ENCODE assay signal across 10 cellular contexts in the genomic region with DNA sequence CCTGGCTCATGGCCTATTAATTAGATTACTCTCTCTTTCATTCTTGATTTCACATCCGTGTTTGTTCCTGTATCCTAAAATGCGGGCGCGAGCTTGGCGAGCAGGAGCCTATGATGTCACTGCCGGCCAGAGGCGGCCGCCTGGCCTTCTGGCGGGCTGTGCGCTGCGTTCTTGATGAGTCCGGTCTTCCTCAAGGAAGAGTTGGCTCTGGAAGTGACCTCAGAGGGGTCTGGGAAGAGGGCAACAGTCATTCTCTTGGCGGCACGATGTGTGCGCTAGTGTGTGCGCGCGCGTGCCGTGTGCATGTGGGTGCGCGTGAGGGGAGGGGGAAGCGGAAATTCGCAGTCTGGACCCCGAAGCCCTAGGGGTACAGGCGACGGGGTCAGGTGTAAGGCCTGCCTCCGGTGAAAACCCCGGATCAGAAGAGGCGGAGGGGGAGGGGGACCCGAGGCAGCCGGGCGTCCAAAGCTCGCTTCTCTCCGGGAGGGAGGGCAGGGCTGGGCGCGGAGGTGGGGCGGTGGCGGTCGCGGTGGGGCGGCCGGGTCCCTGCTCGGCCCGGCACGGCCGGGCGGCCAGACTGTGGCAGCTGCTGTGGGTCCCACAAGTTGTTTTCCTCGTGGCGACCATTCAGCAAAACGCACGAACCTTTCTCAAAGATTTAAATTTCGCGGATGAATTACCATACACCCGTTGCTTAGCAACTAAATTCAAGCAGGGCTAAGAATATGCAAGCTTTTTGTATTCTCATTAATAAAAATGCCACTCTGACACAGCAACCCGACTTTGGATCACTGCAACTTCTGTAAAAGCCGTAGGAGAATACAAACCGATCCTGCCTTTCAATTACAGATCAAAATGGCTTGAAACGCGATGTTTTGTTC. TPM values are rescaled to one million over a fixed set of nuclear protein-coding genes. Genes with fewer than 3 reads are reported as not detected.
A peak's percentile ranks its signal among the peaks of the same experiment; 100 is the strongest.
DNase-seq lines count a peak whose midpoint lies in the region; ATAC-seq and TF ChIP-seq lines count a peak whose summit lies in the region.
"Had no signal": no experiment of that assay in that cellular context is flagged by ENCODE, and none has a peak within 500 bp of the region (broad histone marks: within the 10 kb centered on the region; RNA-seq: fewer than 3 reads in every experiment).

No MANE protein-coding gene starts in this region.

- peak overlapping the region; percentile 60 to 66 for H3K4me3 Mint-ChIP-seq in activated T-cell treated with anti-CD3 and anti-CD28 coated beads, Interleukin-2, amount 50 U/mL, for 72 hours
- H3K4me3 Mint-ChIP-seq in activated T-cell treated with anti-CD3 and anti-CD28 coated beads, Interleukin-2, amount 50 U/mL, for 4 hours: no peak overlapping the region
- H3K4me3 Mint-ChIP-seq in stimulated activated naive CD8-positive, alpha-beta T cell treated with anti-CD3 and anti-CD28 coated beads, Interleukin-15, amount 100 ng/mL, for 72 hours: peak overlapping the region; percentile 23 to 45
- H3K4me3 Mint-ChIP-seq in effector memory CD8-positive, alpha-beta T cell: no peak overlapping the region

- TF ChIP-seq EP300 in ovary (IDR thresholded peaks at IDR 0.05): no peak

- H3K36me3 Mint-ChIP-seq in activated T-cell treated with anti-CD3 and anti-CD28 coated beads, Interleukin-2, amount 50 U/mL, for 72 hours (ENCODE audit: insufficient read depth in 2 of 2): peaks cover 3 to 5% of the 10 kb centered on the region in 2 donors
- no peaks in the 10 kb centered on the region for H3K36me3 Mint-ChIP-seq in activated T-cell treated with anti-CD3 and anti-CD28 coated beads, Interleukin-2, amount 50 U/mL, for 4 hours (ENCODE audit: insufficient read depth)
- peaks cover 9% of the 10 kb centered on the region for H3K36me3 Mint-ChIP-seq in effector memory CD8-positive, alpha-beta T cell (ENCODE audit: insufficient read depth)

- ATAC-seq in activated T-cell treated with anti-CD3 and anti-CD28 coated beads, Interleukin-2, amount 50 U/mL, for 72 hours (replicated peaks in 1 of 2): no peak
- ATAC-seq in activated T-cell treated with anti-CD3 and anti-CD28 coated beads, Interleukin-2, amount 50 U/mL, for 4 hours: no peak
- ATAC-seq in stimulated activated naive CD8-positive, alpha-beta T cell treated with anti-CD3 and anti-CD28 coated beads, Interleukin-15, amount 100 ng/mL, for 72 hours: peak; percentile 42
- ATAC-seq in aorta (ENCODE audit: low FRiP score): no peak
- no peak for ATAC-seq in effector memory CD8-positive, alpha-beta T cell (replicated peaks)

- no peak overlapping the region for H3K27ac ChIP-seq in aorta (ENCODE audit: low read depth in 1 of 2, low read length in 2 of 2)
- H3K27ac ChIP-seq in ovary: no peak overlapping the region

- peaks cover 12% of the 10 kb centered on the region for H3K4me1 Mint-ChIP-seq in activated T-cell treated with anti-CD3 and anti-CD28 coated beads, Interleukin-2, amount 50 U/mL, for 72 hours (ENCODE audit: low read depth)
- H3K4me1 Mint-ChIP-seq in activated T-cell treated with anti-CD3 and anti-CD28 coated beads, Interleukin-2, amount 50 U/mL, for 4 hours (ENCODE audit: low read depth): peaks cover 3% of the 10 kb centered on the region
- peaks cover 36% of the 10 kb centered on the region for H3K4me1 Mint-ChIP-seq in stimulated activated naive CD8-positive, alpha-beta T cell treated with anti-CD3 and anti-CD28 coated beads, Interleukin-15, amount 100 ng/mL, for 72 hours
- peaks cover 6 to 8% of the 10 kb centered on the region in 2 donors for H3K4me1 Mint-ChIP-seq in effector memory CD8-positive, alpha-beta T cell (ENCODE audit: low read depth in 2 of 2)

- H3K4me1 ChIP-seq in adipocyte (ENCODE audit: control insufficient read depth, insufficient read depth, low read length) (no peaks in the 10 kb centered on the region), aorta (ENCODE audit: control insufficient read depth in 1 of 2, insufficient read depth in 2 of 2, low read length in 2 of 2) (no peaks in the 10 kb centered on the region), ovary (ENCODE audit: insufficient read depth) (peaks cover 2% of the 10 kb centered on the region)

- TF ChIP-seq POLR2A in ovary (IDR thresholded peaks at IDR 0.05): no peak

- no peak overlapping the region for H3K9ac ChIP-seq in adipocyte (ENCODE audit: low read length)

- no peaks in the 10 kb centered on the region for H3K36me3 ChIP-seq in adipocyte (ENCODE audit: control insufficient read depth, insufficient read depth, low read length, severe bottlenecking)
- H3K36me3 ChIP-seq in aorta (ENCODE audit: control insufficient read depth in 1 of 2, insufficient read depth in 2 of 2, low read length in 1 of 2): no peaks in the 10 kb centered on the region
- no peaks in the 10 kb centered on the region for H3K36me3 ChIP-seq in ovary

- peaks cover 84% of the 10 kb centered on the region for H3K27me3 ChIP-seq in adipocyte (replicated peaks; ENCODE audit: control insufficient read depth, insufficient read depth, low read length)
- no peaks in the 10 kb centered on the region for H3K27me3 ChIP-seq in aorta (ENCODE audit: control insufficient read depth in 1 of 2, insufficient read depth in 2 of 2, low read length in 1 of 2)
- peaks cover 5% of the 10 kb centered on the region for H3K27me3 ChIP-seq in ovary

- intact Hi-C loops in aorta (cut with DNase I): no loop called here
- intact Hi-C loops in ovary (cut with DNase I): no loop called here

- H3K9me3 Mint-ChIP-seq in activated T-cell treated with anti-CD3 and anti-CD28 coated beads, Interleukin-2, amount 50 U/mL, for 72 hours: no peaks in the 10 kb centered on the region
- H3K9me3 Mint-ChIP-seq in activated T-cell treated with anti-CD3 and anti-CD28 coated beads, Interleukin-2, amount 50 U/mL, for 4 hours: peaks cover 17% of the 10 kb centered on the region
- no peaks in the 10 kb centered on the region for H3K9me3 Mint-ChIP-seq in stimulated activated naive CD8-positive, alpha-beta T cell treated with anti-CD3 and anti-CD28 coated beads, Interleukin-15, amount 100 ng/mL, for 72 hours
- H3K9me3 Mint-ChIP-seq in effector memory CD8-positive, alpha-beta T cell: peaks cover 0 to 3% of the 10 kb centered on the region in 2 donors

- H3K4me3 ChIP-seq in adipocyte (ENCODE audit: low read length): peak overlapping the region; percentile 50
- no peak overlapping the region for H3K4me3 ChIP-seq in aorta (ENCODE audit: low read length in 2 of 2)
- no peak overlapping the region for H3K4me3 ChIP-seq in ovary

- 8 to 10% methylated on average over 53 to 60 of the region's 60 CpGs for WGBS in aorta, 2 donors
- WGBS in ovary, 3 donors: 3 to 4% (median 3%) methylated on average over 52 to 60 of the region's 60 CpGs

- H3K9me3 ChIP-seq in adipocyte (ENCODE audit: control insufficient read depth, low read length) (no peaks in the 10 kb centered on the region), aorta (ENCODE audit: control insufficient read depth, low read length) (no peaks in the 10 kb centered on the region), ovary (no peaks in the 10 kb centered on the region)

- no peak for DNase-seq in activated T-cell treated with anti-CD3 and anti-CD28 coated beads, Interleukin-2, amount 50 U/mL, for 72 hours
- no peak for DNase-seq in activated T-cell treated with anti-CD3 and anti-CD28 coated beads, Interleukin-2, amount 50 U/mL, for 4 hours
- DNase-seq in adipocyte (ENCODE audit: low read depth) (no peak), iPS-NIHi7 (ENCODE audit: extremely low spot score) (peak; percentile 64), aorta (no peak), ovary (no peak)
- DNase-seq in stimulated activated naive CD8-positive, alpha-beta T cell treated with anti-CD3 and anti-CD28 coated beads, Interleukin-15, amount 100 ng/mL, for 72 hours: no peak
- DNase-seq in effector memory CD8-positive, alpha-beta T cell: no peak
- DNase-seq: activated CD4-positive, CD25-positive, alpha-beta regulatory T cell had no signal

- TF ChIP-seq CTCF in ovary (IDR thresholded peaks at IDR 0.05): no peak

- peak overlapping the region; percentile 23 for H3K27ac Mint-ChIP-seq in activated T-cell treated with anti-CD3 and anti-CD28 coated beads, Interleukin-2, amount 50 U/mL, for 72 hours
- peak overlapping the region in 1 of 2 donors; percentile 72 for H3K27ac Mint-ChIP-seq in stimulated activated naive CD8-positive, alpha-beta T cell treated with anti-CD3 and anti-CD28 coated beads, Interleukin-15, amount 100 ng/mL, for 72 hours
- no peak overlapping the region for H3K27ac Mint-ChIP-seq in effector memory CD8-positive, alpha-beta T cell

- H3K27me3 Mint-ChIP-seq in activated T-cell treated with anti-CD3 and anti-CD28 coated beads, Interleukin-2, amount 50 U/mL, for 72 hours (ENCODE audit: low read depth): peaks cover 91% of the 10 kb centered on the region
- H3K27me3 Mint-ChIP-seq in activated T-cell treated with anti-CD3 and anti-CD28 coated beads, Interleukin-2, amount 50 U/mL, for 4 hours (ENCODE audit: low read depth): peaks cover 78% of the 10 kb centered on the region
- peaks cover 98% of the 10 kb centered on the region for H3K27me3 Mint-ChIP-seq in stimulated activated naive CD8-positive, alpha-beta T cell treated with anti-CD3 and anti-CD28 coated beads, Interleukin-15, amount 100 ng/mL, for 72 hours
- H3K27me3 Mint-ChIP-seq in effector memory CD8-positive, alpha-beta T cell: peaks cover 92 to 100% of the 10 kb centered on the region in 2 donors

RNA-seq across cellular contexts. Expression of a gene that starts 8.4 kb away (rescaled TPM):
- not detected for total RNA-seq in activated T-cell treated with anti-CD3 and anti-CD28 coated beads, Interleukin-2, amount 50 U/mL, for 72 hours
- total RNA-seq in activated T-cell treated with anti-CD3 and anti-CD28 coated beads, Interleukin-2, amount 50 U/mL, for 4 hours: not detected
- total RNA-seq in aorta (under 1 TPM in 1 of 2 donors, not detected in 1; 0.15 TPM), ovary (under 1 TPM in 3 of 7 donors, not detected in 4; 0.10 to 0.63 (median 0.10) TPM)
- polyA plus RNA-seq in aorta (under 1 TPM; 0.25 to 0.74 TPM), ovary (not detected)
- polyA plus RNA-seq: BJ had no signal

Comparison
In these comparisons a context has a peak if more than half of its experiments do, and no peak if none do; other contexts are left out.
1. H3K4me3 Mint-ChIP-seq: peak in activated T-cell treated with anti-CD3 and anti-CD28 coated beads, Interleukin-2, amount 50 U/mL, for 72 hours (2 of 2) and stimulated activated naive CD8-positive, alpha-beta T cell treated with anti-CD3 and anti-CD28 coated beads, Interleukin-15, amount 100 ng/mL, for 72 hours (2 of 2); none in activated T-cell treated with anti-CD3 and anti-CD28 coated beads, Interleukin-2, amount 50 U/mL, for 4 hours (single experiment) and effector memory CD8-positive, alpha-beta T cell (0 of 2).